In genomic region chr9:111525056-111525977, GRCh38 we compare ENCODE assay signal across 8 cellular contexts. TPM values are rescaled to one million over a fixed set of nuclear protein-coding genes. Genes with fewer than 3 reads are reported as not detected.
DNase-seq lines count a peak whose midpoint lies in the region; TF ChIP-seq lines count a peak whose summit lies in the region.

Gene ZNF483, plus strand, starts transcription at chr9:111525179. Its CDS starts 2,217 bp downstream, at chr9:111527396.

- DNase-seq in GM13976 (ENCODE audit: low spot score) (peak; percentile 67), NCI-H1105 treated with DMSO at 0.1 percent for 48 hours (lab: John Stamatoyannopoulos, UW) (peak; percentile 91), T-helper 22 cell (ENCODE audit: low read depth) (peak; percentile 71), astrocyte of the spinal cord (ENCODE audit: low read depth, low spot score) (peak; percentile 77), hepatic stellate cell (ENCODE audit: low spot score) (peak; percentile 79), progenitor cell of endocrine pancreas (ENCODE audit: low spot score, unreplicated experiment) (peak; percentile 88), tibial nerve (ENCODE audit: low spot score in 2 of 2) (peak; percentile 31 to 42), GM19240 (ENCODE audit: insufficient read length, low spot score) (no peak)

- H3K27ac ChIP-seq in tibial nerve = peak within 1 kb of the TSS in 3 of 4 donors; percentile 42 to 63 (median 45)

- 0% methylated on average over 50 to 53 of the region's 66 CpGs for WGBS in tibial nerve, 2 donors

- peak within 1 kb of the TSS; percentile 84 for H3K4me3 Mint-ChIP-seq in progenitor cell of endocrine pancreas (ENCODE audit: low read depth)

- TF ChIP-seq CTCF in GM13976 (IDR thresholded peaks at IDR 0.05; ENCODE audit: borderline replicate concordance, control extremely low read depth, extremely low read depth, insufficient read depth, missing control alignments) (no peak), astrocyte of the spinal cord (IDR thresholded peaks at IDR 0.05; ENCODE audit: low read depth, low read length) (no peak), progenitor cell of endocrine pancreas (IDR thresholded peaks at IDR 0.05; ENCODE audit: unreplicated experiment) (no peak), tibial nerve (IDR thresholded peaks at IDR 0.05) (no peak)

- H3K27me3 Mint-ChIP-seq in progenitor cell of endocrine pancreas = peaks cover 9% of the 10 kb centered on the region

- H3K9me3 ChIP-seq in tibial nerve = peaks cover 0 to 5% (median 0%) of the 10 kb centered on the region in 4 donors

- H3K4me1 Mint-ChIP-seq in progenitor cell of endocrine pancreas (ENCODE audit: low read depth) = peaks cover 15% of the 10 kb centered on the region

- peaks cover 2% of the 10 kb centered on the region for H3K36me3 Mint-ChIP-seq in progenitor cell of endocrine pancreas (ENCODE audit: insufficient read depth)

- no peaks in the 10 kb centered on the region for H3K9me3 Mint-ChIP-seq in progenitor cell of endocrine pancreas (ENCODE audit: low read depth)

- peaks cover 0 to 32% (median 0%) of the 10 kb centered on the region in 3 donors for H3K36me3 ChIP-seq in tibial nerve

- peak in 1 of 2 donors; percentile 21 for TF ChIP-seq POLR2A in tibial nerve (IDR thresholded peaks at IDR 0.05)

- peaks cover 0 to 16% (median 4%) of the 10 kb centered on the region in 4 donors for H3K4me1 ChIP-seq in tibial nerve

- H3K27ac Mint-ChIP-seq in progenitor cell of endocrine pancreas = peak within 1 kb of the TSS; percentile 97

- H3K27me3 ChIP-seq in tibial nerve = no peaks in the 10 kb centered on the region

- in situ Hi-C loops in GM13976 (cut with MboI; ENCODE audit: low sequenced_read_pairs, unreplicated experiment) (no loop called here), astrocyte of the spinal cord (cut with HindIII; ENCODE audit: low sequenced_read_pairs) (no loop called here)

- peak in 1 of 2 donors; percentile 50 for TF ChIP-seq EP300 in tibial nerve (IDR thresholded peaks at IDR 0.05)

- H3K4me3 ChIP-seq in astrocyte of the spinal cord (ENCODE audit: low read depth, low read length) (peak within 1 kb of the TSS; percentile 61), tibial nerve (peak within 1 kb of the TSS; percentile 61 to 88 (median 68))

RNA-seq across cellular contexts. Expression of gene ZNF483, which starts in this region (rescaled TPM):
- total RNA-seq in progenitor cell of endocrine pancreas (20.3 and 21.7 TPM in 2 replicates), tibial nerve (10 to 100 TPM in 3 of 4 donors, 1 to 10 TPM in 1; 5.7 to 12.0 (median 10.7) TPM)
